Comparison of ENCODE assay signal across 8 cellular contexts in genomic region chr1:199113265-199113869, GRCh38.
DNase-seq lines count a peak whose midpoint lies in the region; ATAC-seq and TF ChIP-seq lines count a peak whose summit lies in the region.

No MANE protein-coding gene starts in this region.

- H3F3A ChIP-seq in PC-9 (ENCODE audit: insufficient read depth, low read depth), result no peaks in the 10 kb centered on the region

- no peaks in the 10 kb centered on the region for H3K27me3 ChIP-seq in PC-9 (ENCODE audit: insufficient read depth, low read depth)

- H3K79me2 ChIP-seq in PC-9 (ENCODE audit: low read depth), result no peaks in the 10 kb centered on the region

- BruUV-seq in PC-9 (replicated peaks; lab: Mats Ljungman, UMichigan), result no TSS peak

- POLR2A ChIA-PET in PC-9 (lab: Charles Lee; ENCODE audit: unreplicated experiment), result no interaction called here

- no peaks in the 10 kb centered on the region for H3K36me3 ChIP-seq in PC-9 (ENCODE audit: low read depth)

- 0 out of 2 replicates have a peak, but pooled peaks cover 4% of the 10 kb centered on the region for H3K9me3 ChIP-seq in PC-9 (ENCODE audit: insufficient read depth, low read depth)

- H3K4me2 ChIP-seq in PC-9, result no peak overlapping the region

- peak; percentile 70 for TF ChIP-seq CTCF in PC-9 (conservative IDR thresholded peaks at IDR 0.05)

- no peaks in the 10 kb centered on the region for H3K4me1 ChIP-seq in PC-9 (replicated peaks; ENCODE audit: insufficient read depth)

- intact Hi-C loops in PC-9 (cut with micrococcal nuclease; ENCODE audit: unreplicated experiment), result loop anchor here (1.0 kb wide), 1 partner anchor 342 kb away; no protein-coding TSS in a partner anchor
- intact Hi-C loops in posterior vena cava (cut with DNase I), result loop anchor here in 1 of 2 donors (2.0 kb wide), 1 partner anchor 47 kb away; no protein-coding TSS in a partner anchor

- H4K20me1 ChIP-seq in PC-9 (ENCODE audit: insufficient read depth), result no peaks in the 10 kb centered on the region

- no peak overlapping the region for H3K27ac ChIP-seq in PC-9

- CTCF ChIA-PET in PC-9 (lab: Charles Lee), result no interaction called here

- no peak overlapping the region for H2AFZ ChIP-seq in PC-9

- ATAC-seq in HG02759 (IDR thresholded peaks at IDR 0.05; ENCODE audit: unreplicated experiment) (peak; percentile 53), GM21528 (IDR thresholded peaks at IDR 0.05; ENCODE audit: low FRiP score, unreplicated experiment) (no peak)

- H3K4me3 ChIP-seq in PC-9, result no peak overlapping the region

- H3K9me2 ChIP-seq in PC-9 (ENCODE audit: insufficient read depth), result 0 out of 2 replicates have a peak, but pooled peaks cover 4% of the 10 kb centered on the region

- DNase-seq in DMS53 treated with DMSO at 0.1 percent for 48 hours (lab: John Stamatoyannopoulos, UW; ENCODE audit: unreplicated experiment) (peak; percentile 72), PC-9 (peak in 1 of 2 experiments; percentile 20), globus pallidus (ENCODE audit: low spot score) (peak; percentile 85), renal cortical epithelial cell (ENCODE audit: low read depth) (peak; percentile 63), posterior vena cava (ENCODE audit: low spot score) (no peak)
- DNase-seq in activated T-helper 1 cell treated with anti-CD3 and anti-CD28 coated beads, Interleukin-2, amount 50 U/mL, for 16 hours (ENCODE audit: low read depth in 1 of 2, low spot score in 1 of 2), result peak; percentile 5 to 26
